In the genomic region with DNA sequence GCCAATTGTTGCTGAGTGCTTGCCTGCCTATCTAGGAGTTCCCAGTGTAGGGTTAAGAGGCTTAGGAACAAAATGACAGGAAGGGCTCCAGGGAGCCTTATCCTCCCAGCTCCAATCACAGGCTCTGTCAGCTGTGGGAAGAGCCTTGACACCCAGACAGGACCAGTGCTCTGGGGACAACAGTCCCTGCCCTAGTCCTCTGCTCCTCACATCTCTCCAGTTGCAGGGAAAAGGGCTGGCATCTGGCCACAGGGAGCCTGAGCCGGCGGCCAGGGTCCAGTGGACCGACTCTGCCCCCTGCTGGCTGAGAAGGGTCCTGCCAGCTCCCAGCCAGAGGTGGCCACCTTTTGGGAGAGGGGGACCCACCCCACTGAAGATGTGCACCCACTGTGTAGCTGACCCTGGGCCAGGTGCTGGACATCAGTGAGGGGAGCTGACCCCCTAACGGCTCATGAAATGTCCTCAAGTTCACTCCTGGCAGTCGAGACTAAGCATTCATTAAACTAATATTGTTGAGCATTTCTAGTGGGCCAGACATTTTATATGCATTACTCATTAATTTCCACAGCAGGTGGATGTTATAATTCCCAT, we compare ENCODE assay signal across 8 cellular contexts. TPM values are rescaled to one million over a fixed set of nuclear protein-coding genes. Genes with fewer than 3 reads are reported as not detected.
DNase-seq lines count a peak whose midpoint lies in the region; ATAC-seq and TF ChIP-seq lines count a peak whose summit lies in the region.

No MANE protein-coding gene starts in this region.

- H4K20me1 ChIP-seq in BLaER1 (peaks cover 15% of the 10 kb centered on the region; the same call in 1 of the 2 replicates), OCI-LY3 (ENCODE audit: insufficient read depth, low read length) (no peaks in the 10 kb centered on the region)

- peak overlapping the region; percentile 84 for H3K18ac ChIP-seq in neuronal stem cell (ENCODE audit: low read length)

- H2BK12ac ChIP-seq in neuronal stem cell (ENCODE audit: low read length), result no peak overlapping the region

- H2BK5ac ChIP-seq in neuronal stem cell (ENCODE audit: low read length), result peak overlapping the region; percentile 79

- H3K36me3 ChIP-seq in BLaER1, result peaks cover 65% of the 10 kb centered on the region
- peaks cover 24% of the 10 kb centered on the region for H3K36me3 ChIP-seq in OCI-LY3 (replicated peaks; ENCODE audit: low read depth, low read length)
- peaks cover 26 to 78% of the 10 kb centered on the region in 2 donors for H3K36me3 ChIP-seq in neuronal stem cell (replicated peaks in 1 of 2; ENCODE audit: control insufficient read depth in 2 of 2, insufficient read depth in 2 of 2, low read length in 2 of 2)
- peaks cover 0 to 39% of the 10 kb centered on the region in 2 donors for H3K36me3 ChIP-seq in vagina

- H4K91ac ChIP-seq in neuronal stem cell (ENCODE audit: low read depth, low read length, poor library complexity), result no peak overlapping the region

- H3K4ac ChIP-seq in neuronal stem cell (ENCODE audit: low read length), result no peak overlapping the region

- H3K27ac ChIP-seq in BLaER1 (peak overlapping the region; percentile 92; the same call in 1 of the 2 replicates), OCI-LY3 (ENCODE audit: low read length) (no peak overlapping the region), neuronal stem cell (replicated peaks; ENCODE audit: low read length) (no peak overlapping the region), vagina (peak overlapping the region; percentile 75)

- peak overlapping the region; percentile 90 for H2BK15ac ChIP-seq in neuronal stem cell (ENCODE audit: low read length)

- H3K27me3 ChIP-seq in BLaER1 (no peaks in the 10 kb centered on the region), OCI-LY3 (ENCODE audit: low read depth, low read length) (no peaks in the 10 kb centered on the region), neuronal stem cell (ENCODE audit: control insufficient read depth in 3 of 3, insufficient read depth in 3 of 3, low read depth in 1 of 3, low read length in 3 of 3) (no peaks in the 10 kb centered on the region), vagina (no peaks in the 10 kb centered on the region)

- peaks cover 55% of the 10 kb centered on the region for H3K4me1 ChIP-seq in BLaER1
- peaks cover 37% of the 10 kb centered on the region for H3K4me1 ChIP-seq in OCI-LY3 (ENCODE audit: low read length)
- peaks cover 31 to 42% of the 10 kb centered on the region in 2 donors for H3K4me1 ChIP-seq in neuronal stem cell (ENCODE audit: control insufficient read depth in 2 of 2, insufficient read depth in 1 of 2, low read depth in 1 of 2, low read length in 2 of 2)
- H3K4me1 ChIP-seq in vagina, result peaks cover 61% of the 10 kb centered on the region

- H3K14ac ChIP-seq in neuronal stem cell (ENCODE audit: low read length), result no peak overlapping the region

- intact Hi-C loops in vagina (cut with DNase I), result loop anchor here (5.0 to 10.0 kb wide), 3 partner anchors 220 to 372 kb away; partner anchors contain the start of gene CHST3

- no peak for TF ChIP-seq POLR2A in vagina (IDR thresholded peaks at IDR 0.05)

- no peak overlapping the region for H4K8ac ChIP-seq in neuronal stem cell (ENCODE audit: low read depth, low read length)

- no peak for DNase-seq in HFF-Myc (ENCODE audit: extremely low read depth, low read depth)
- peak; percentile 90 for DNase-seq in activated effector memory CD4-positive, alpha-beta T cell treated with anti-CD3 and anti-CD28 coated beads, Interleukin-2, amount 50 U/mL, for 16 hours
- peak; percentile 62 for DNase-seq in fibroblast of the conjunctiva (ENCODE audit: low read depth)
- peak; percentile 64 for DNase-seq in neuronal stem cell (ENCODE audit: low spot score)
- no peak for DNase-seq in vagina (ENCODE audit: extremely low spot score in 2 of 2)

- H2BK120ac ChIP-seq in neuronal stem cell (ENCODE audit: low read depth, low read length), result peak overlapping the region; percentile 97

- no peaks in the 10 kb centered on the region for H3K79me1 ChIP-seq in neuronal stem cell (ENCODE audit: low read depth, low read length)

- no peak for ATAC-seq in GM21528 (IDR thresholded peaks at IDR 0.05; ENCODE audit: low FRiP score, unreplicated experiment)

- H3K4me2 ChIP-seq in BLaER1, result peak overlapping the region; percentile 96
- H3K4me2 ChIP-seq in OCI-LY3 (ENCODE audit: low read length), result no peak overlapping the region
- H3K4me2 ChIP-seq in neuronal stem cell (ENCODE audit: insufficient read depth, low read length, poor library complexity, severe bottlenecking), result no peak overlapping the region

- no peaks in the 10 kb centered on the region for H3K79me2 ChIP-seq in OCI-LY3 (ENCODE audit: low read length)

- peak overlapping the region; percentile 25 for H3K23ac ChIP-seq in neuronal stem cell (ENCODE audit: low read depth, low read length, poor library complexity)

- H2AFZ ChIP-seq in OCI-LY3 (ENCODE audit: low read depth, low read length) (no peak overlapping the region), neuronal stem cell (ENCODE audit: low read length) (no peak overlapping the region)

- TF ChIP-seq CTCF in HFF-Myc (IDR thresholded peaks at IDR 0.05; ENCODE audit: low read depth, low read length, missing control alignments), result peak; percentile 96
- peak; percentile 78 for TF ChIP-seq CTCF in OCI-LY3 (IDR thresholded peaks at IDR 0.05; ENCODE audit: low read depth, low read length)
- peak; percentile 86 to 99 (median 98) for TF ChIP-seq CTCF in vagina (IDR thresholded peaks at IDR 0.05)

- WGBS in neuronal stem cell (ENCODE audit: extremely low coverage in 2 of 2, insufficient read length in 2 of 2, insufficient replicate concordance in 1 of 2), 2 donors, result no CpG with 5 or more reads among the region's 5 CpGs

- H2AK5ac ChIP-seq in neuronal stem cell (ENCODE audit: low read depth, low read length), result peak overlapping the region; percentile 95

- H3K4me3 ChIP-seq in BLaER1, result no peak overlapping the region
- H3K4me3 ChIP-seq in HFF-Myc (replicated peaks; ENCODE audit: low read depth, low read length), result no peak overlapping the region
- no peak overlapping the region for H3K4me3 ChIP-seq in OCI-LY3 (ENCODE audit: low read length)
- no peak overlapping the region for H3K4me3 ChIP-seq in neuronal stem cell (ENCODE audit: low read length in 2 of 2)
- no peak overlapping the region for H3K4me3 ChIP-seq in vagina

- no peaks in the 10 kb centered on the region for H3K9me3 ChIP-seq in BLaER1
- H3K9me3 ChIP-seq in OCI-LY3 (ENCODE audit: insufficient read depth, low read length), result no peaks in the 10 kb centered on the region
- no peaks in the 10 kb centered on the region for H3K9me3 ChIP-seq in neuronal stem cell (replicated peaks in 1 of 2; ENCODE audit: control insufficient read depth in 2 of 2, insufficient read depth in 1 of 2, low read depth in 1 of 2, low read length in 2 of 2)
- H3K9me3 ChIP-seq in vagina, result no peaks in the 10 kb centered on the region

- H3K9ac ChIP-seq in BLaER1 (0 out of 2 replicates have a peak overlapping the region, but pooled peaks have one; percentile 79), OCI-LY3 (ENCODE audit: low read length) (no peak overlapping the region), neuronal stem cell (ENCODE audit: low read depth, low read length, poor library complexity) (no peak overlapping the region)

RNA-seq across cellular contexts. Expression of gene DNAJB12, which starts 17.6 kb away (rescaled TPM):
- 10.8 TPM for polyA plus RNA-seq in neuronal stem cell (2013, experiment 1 of 2)
- 10.2 TPM for polyA plus RNA-seq in neuronal stem cell (2013, experiment 2 of 2)
- total RNA-seq in vagina, result 29.7 TPM

Comparison
In these comparisons a context has a peak if more than half of its experiments do, and no peak if none do; other contexts are left out.
1. H3K27ac ChIP-seq: peak in BLaER1 (single experiment) and vagina (single experiment); none in OCI-LY3 (single experiment) and neuronal stem cell (single experiment).
2. DNase-seq: peak in activated effector memory CD4-positive, alpha-beta T cell treated with anti-CD3 and anti-CD28 coated beads, Interleukin-2, amount 50 U/mL, for 16 hours (single experiment), fibroblast of the conjunctiva (single experiment) and neuronal stem cell (single experiment); none in HFF-Myc (single experiment) and vagina (0 of 2).
3. Peak in every context shown above with its lines, with median percentiles within 50 percentile points of each other: CTCF ChIP-seq.